In the genomic region with DNA sequence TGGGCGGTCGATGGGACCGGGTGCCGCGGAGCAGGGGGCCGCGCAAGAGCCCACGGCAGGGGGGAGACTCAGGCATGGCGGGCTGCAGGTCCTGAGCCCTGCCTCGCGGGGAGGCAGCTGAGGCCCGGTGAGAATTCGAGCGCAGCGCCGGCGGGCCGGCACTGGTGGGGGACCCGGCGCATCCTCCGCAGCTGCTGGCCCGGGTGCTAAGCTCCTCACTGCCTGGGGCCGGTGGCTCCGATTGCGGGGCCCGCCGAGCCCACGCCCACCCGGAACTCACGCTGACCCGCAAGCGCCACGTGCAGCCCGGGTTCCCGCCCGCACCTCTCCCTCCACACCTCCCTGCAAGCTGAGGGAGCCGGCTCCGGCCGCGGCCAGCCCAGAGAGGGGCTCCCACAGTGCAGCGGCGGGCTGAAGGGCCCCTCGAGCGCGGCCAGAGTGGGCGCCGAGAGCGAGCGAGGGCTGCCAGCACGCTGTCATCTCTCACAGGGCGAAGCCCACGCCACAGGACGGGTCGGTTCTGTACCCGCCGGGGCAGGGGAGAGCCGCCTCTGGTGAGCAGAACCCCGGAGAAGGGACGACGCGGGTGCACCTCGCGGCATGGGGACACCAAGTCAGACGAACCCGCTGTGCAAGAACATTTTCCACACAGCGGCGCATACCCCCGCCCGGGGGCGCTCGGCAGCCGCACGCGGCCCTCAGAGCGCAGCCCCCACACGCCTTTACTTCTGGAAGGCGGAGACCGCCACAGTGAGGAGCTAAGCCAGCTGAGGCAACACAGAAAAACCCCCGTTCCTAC, we compare ENCODE assay signal across 8 cellular contexts. TPM values are rescaled to one million over a fixed set of nuclear protein-coding genes. Genes with fewer than 3 reads are reported as not detected.
DNase-seq lines count a peak whose midpoint lies in the region; ATAC-seq and TF ChIP-seq lines count a peak whose summit lies in the region.

No MANE protein-coding gene starts in this region.

- H3K27me3 Mint-ChIP-seq in stimulated activated naive CD8-positive, alpha-beta T cell treated with anti-CD3 and anti-CD28 coated beads, Interleukin-15, Interleukin-2, amounts not matched to agents 100 ng/mL and 50 ng/mL, for 24 hours, result no peaks in the 10 kb centered on the region

- H3K79me1 ChIP-seq in mesenchymal stem cell (replicated peaks; ENCODE audit: low read length, poor library complexity, severe bottlenecking), result peaks cover 15% of the 10 kb centered on the region

- peaks cover 31% of the 10 kb centered on the region for H3K4me1 Mint-ChIP-seq in stimulated activated naive CD8-positive, alpha-beta T cell treated with anti-CD3 and anti-CD28 coated beads, Interleukin-15, Interleukin-2, amounts not matched to agents 100 ng/mL and 50 ng/mL, for 24 hours (ENCODE audit: low read depth)

- no peaks in the 10 kb centered on the region for H3K9me3 Mint-ChIP-seq in stimulated activated naive CD8-positive, alpha-beta T cell treated with anti-CD3 and anti-CD28 coated beads, Interleukin-15, Interleukin-2, amounts not matched to agents 100 ng/mL and 50 ng/mL, for 24 hours

- H3K9ac ChIP-seq in mesenchymal stem cell (ENCODE audit: low read length), result peak overlapping the region; percentile 83

- H2AK5ac ChIP-seq in mesenchymal stem cell (ENCODE audit: low read length, severe bottlenecking), result no peak overlapping the region

- peak overlapping the region; percentile 56 to 78 for H3K18ac ChIP-seq in mesenchymal stem cell (ENCODE audit: low read depth in 1 of 2, low read length in 2 of 2)

- H2AFZ ChIP-seq in mesenchymal stem cell (ENCODE audit: low read depth, low read length), result no peak overlapping the region

- no peak for DNase-seq in stimulated activated naive CD8-positive, alpha-beta T cell treated with anti-CD3 and anti-CD28 coated beads, Interleukin-15, Interleukin-2, amounts not matched to agents 100 U/mL and 50 U/mL, for 24 hours
- DNase-seq in astrocyte of the cerebellum (ENCODE audit: low read depth) (no peak), mesenchymal stem cell (no peak), dedifferentiated amniotic fluid mesenchymal stem cell (ENCODE audit: extremely low spot score) (no peak), NCI-H1694 (lab: John Stamatoyannopoulos, UW) (no peak), NCI-H1436 treated with DMSO at 0.1 percent for 48 hours (lab: John Stamatoyannopoulos, UW) (no peak)

- peak overlapping the region; percentile 98 for H3K4me3 Mint-ChIP-seq in stimulated activated naive CD8-positive, alpha-beta T cell treated with anti-CD3 and anti-CD28 coated beads, Interleukin-15, Interleukin-2, amounts not matched to agents 100 ng/mL and 50 ng/mL, for 24 hours

- H4K91ac ChIP-seq in mesenchymal stem cell (ENCODE audit: low read length), result peak overlapping the region; percentile 80

- 98% methylated on average over 63 of the region's 79 CpGs for WGBS in mesenchymal stem cell

- H2BK15ac ChIP-seq in mesenchymal stem cell (ENCODE audit: low read depth, poor library complexity, severe bottlenecking), result peak overlapping the region; percentile 62

- no peak for ATAC-seq in stimulated activated naive CD8-positive, alpha-beta T cell treated with anti-CD3 and anti-CD28 coated beads, Interleukin-15, Interleukin-2, amounts not matched to agents 100 U/mL and 50 U/mL, for 24 hours
- ATAC-seq in GM21723 (IDR thresholded peaks at IDR 0.05; ENCODE audit: unreplicated experiment), result no peak

- H3K4me2 ChIP-seq in mesenchymal stem cell (ENCODE audit: low read length, poor library complexity, severe bottlenecking), result peak overlapping the region; percentile 75

- in situ Hi-C loops in astrocyte of the cerebellum (cut with HindIII; ENCODE audit: low sequenced_read_pairs), result no loop called here

- H4K8ac ChIP-seq in mesenchymal stem cell (ENCODE audit: low read length), result peak overlapping the region; percentile 91

- H3K27ac ChIP-seq in mesenchymal stem cell (ENCODE audit: low read length, poor library complexity, severe bottlenecking), result no peak overlapping the region

- H3K36me3 Mint-ChIP-seq in stimulated activated naive CD8-positive, alpha-beta T cell treated with anti-CD3 and anti-CD28 coated beads, Interleukin-15, Interleukin-2, amounts not matched to agents 100 ng/mL and 50 ng/mL, for 24 hours (ENCODE audit: low read depth), result peaks cover 11% of the 10 kb centered on the region

- peaks cover 18 to 19% of the 10 kb centered on the region in 2 experiments for H3K36me3 ChIP-seq in mesenchymal stem cell (ENCODE audit: control insufficient read depth in 1 of 2, insufficient read depth in 2 of 2, low read depth in 1 of 2, low read length in 2 of 2)

- no peaks in the 10 kb centered on the region for H3K9me3 ChIP-seq in mesenchymal stem cell (ENCODE audit: control insufficient read depth, low read length)

- H3K27ac Mint-ChIP-seq in stimulated activated naive CD8-positive, alpha-beta T cell treated with anti-CD3 and anti-CD28 coated beads, Interleukin-15, Interleukin-2, amounts not matched to agents 100 ng/mL and 50 ng/mL, for 24 hours, result peak overlapping the region; percentile 85

- H3K4me1 ChIP-seq in mesenchymal stem cell (ENCODE audit: control insufficient read depth, insufficient read depth, low read depth, low read length), result peaks cover 41% of the 10 kb centered on the region

- H2BK120ac ChIP-seq in mesenchymal stem cell (ENCODE audit: low read depth, low read length), result no peak overlapping the region

- TF ChIP-seq CTCF in astrocyte of the cerebellum (IDR thresholded peaks at IDR 0.05; ENCODE audit: low read depth, low read length, missing control alignments), result no peak

- peak overlapping the region; percentile 21 to 54 for H3K4ac ChIP-seq in mesenchymal stem cell (ENCODE audit: low read depth in 1 of 2, low read length in 2 of 2)

- H3K14ac ChIP-seq in mesenchymal stem cell (ENCODE audit: low read length in 2 of 2), result no peak overlapping the region

- no peaks in the 10 kb centered on the region for H3K27me3 ChIP-seq in mesenchymal stem cell (ENCODE audit: control insufficient read depth in 1 of 2, insufficient read depth in 1 of 2, low read length in 2 of 2)

- no peak overlapping the region for H3K23ac ChIP-seq in mesenchymal stem cell (ENCODE audit: low read length in 2 of 2)

- no peak overlapping the region for H2BK5ac ChIP-seq in mesenchymal stem cell (ENCODE audit: low read depth, low read length, poor library complexity, severe bottlenecking)

- H2BK12ac ChIP-seq in mesenchymal stem cell (ENCODE audit: low read length in 2 of 2), result peak overlapping the region; percentile 29 to 52

- H3K4me3 ChIP-seq in astrocyte of the cerebellum (ENCODE audit: low read depth, low read length), result peak overlapping the region; percentile 87
- H3K4me3 ChIP-seq in mesenchymal stem cell (ENCODE audit: insufficient read depth in 1 of 2, low read depth in 1 of 2, low read length in 2 of 2), result peak overlapping the region in 1 of 2 experiments; percentile 96

RNA-seq across cellular contexts. Expression of a gene that starts 1.2 kb away (rescaled TPM):
- 68.6 TPM for polyA plus RNA-seq in mesenchymal stem cell (2013, experiment 1 of 2)
- 73.5 TPM for polyA plus RNA-seq in mesenchymal stem cell (2013, experiment 2 of 2)

RNA-seq across cellular contexts. Expression of a gene that starts 27.7 kb away (rescaled TPM):
- 5.2 TPM for polyA plus RNA-seq in mesenchymal stem cell (2013, experiment 1 of 2)
- polyA plus RNA-seq in mesenchymal stem cell (2013, experiment 2 of 2), result 4.8 TPM

RNA-seq across cellular contexts. Expression of a gene that starts 43.8 kb away (rescaled TPM):
- polyA plus RNA-seq in mesenchymal stem cell (2013, experiment 1 of 2), result 106 TPM
- 108 TPM for polyA plus RNA-seq in mesenchymal stem cell (2013, experiment 2 of 2)

RNA-seq across cellular contexts. Expression of a gene that starts 49.2 kb away (rescaled TPM):
- 1.8 TPM for polyA plus RNA-seq in mesenchymal stem cell (2013, experiment 1 of 2)
- 1.6 TPM for polyA plus RNA-seq in mesenchymal stem cell (2013, experiment 2 of 2)
